ENCODE assay signal across 15 cellular contexts in the genomic region with DNA sequence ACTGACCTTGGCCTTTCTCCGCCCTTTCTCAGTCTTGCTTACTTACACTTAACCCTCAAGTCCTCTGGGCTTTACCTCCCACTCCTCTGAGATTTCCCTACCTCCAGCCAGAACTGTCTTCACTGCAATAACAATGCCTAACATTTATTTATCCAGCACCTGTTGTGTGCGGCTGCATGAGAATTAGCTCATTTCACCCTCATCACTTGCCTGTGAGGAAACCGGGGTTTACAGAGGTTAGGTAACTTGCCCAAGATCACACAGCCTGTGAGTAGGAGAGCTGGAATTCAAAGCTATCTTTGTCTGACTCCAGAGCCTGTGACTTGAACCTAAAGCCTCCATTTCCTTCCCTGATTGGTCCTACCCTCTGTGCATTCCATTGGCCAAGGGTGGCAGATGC. TPM values are rescaled to one million over a fixed set of nuclear protein-coding genes. Genes with fewer than 3 reads are reported as not detected.
DNase-seq lines count a peak whose midpoint lies in the region; ATAC-seq and TF ChIP-seq lines count a peak whose summit lies in the region.
"Had no signal": no experiment of that assay in that cellular context is flagged by ENCODE, and none has a peak within 500 bp of the region (broad histone marks: within the 10 kb centered on the region; RNA-seq: fewer than 3 reads in every experiment).

No MANE protein-coding gene starts in this region.

- no TSS peak for BruUV-seq in MCF 10A (replicated peaks; lab: Mats Ljungman, UMichigan)

- TF ChIP-seq POLR2A in breast epithelium (IDR thresholded peaks at IDR 0.05) = no peak

- ATAC-seq in naive B cell (ENCODE audit: low read depth in 2 of 2) = no peak

- TF ChIP-seq CTCF in MCF 10A (IDR thresholded peaks at IDR 0.05; ENCODE audit: unreplicated experiment) (no peak), breast epithelium (IDR thresholded peaks at IDR 0.05) (no peak)

- peaks cover 45% of the 10 kb centered on the region for H3K36me3 Mint-ChIP-seq in MCF 10A (ENCODE audit: insufficient read depth, unreplicated experiment)
- peaks cover 27% of the 10 kb centered on the region for H3K36me3 Mint-ChIP-seq in activated naive CD8-positive, alpha-beta T cell
- H3K36me3 Mint-ChIP-seq in naive B cell = peaks cover 0 to 10% of the 10 kb centered on the region in 2 donors

- H3K4me3 Mint-ChIP-seq in MCF 10A (ENCODE audit: unreplicated experiment) (peak overlapping the region; percentile 100), naive B cell (peak overlapping the region in 7 of 8 donors; percentile 7 to 91 (median 63))
- H3K4me3 Mint-ChIP-seq in activated naive CD8-positive, alpha-beta T cell = peak overlapping the region; percentile 94

- DNase-seq in MCF 10A (ENCODE audit: unreplicated experiment) (no peak), breast epithelium (ENCODE audit: low spot score in 2 of 2) (no peak), naive B cell (no peak), NCI-H774 (lab: John Stamatoyannopoulos, UW) (no peak), SKM-1 treated with dmso at 0.1 percent for 144 hours (lab: John Stamatoyannopoulos, UW; ENCODE audit: unreplicated experiment) (no peak), EL (no peak), amygdala (lab: John Stamatoyannopoulos, UW) (no peak)
- DNase-seq: AML-193, hippocampal formation, Karpas-422, NCI-H2029, nucleus accumbens, RPMI8226, uterus had no signal

- no peaks in the 10 kb centered on the region for H3K27me3 ChIP-seq in breast epithelium
- H3K27me3 ChIP-seq: uterus had no signal

- H3K36me3 ChIP-seq in breast epithelium = no peaks in the 10 kb centered on the region
- H3K36me3 ChIP-seq: uterus had no signal

- H3K4me3 ChIP-seq in breast epithelium = no peak overlapping the region
- H3K4me3 ChIP-seq: uterus had no signal

- intact Hi-C loops in MCF 10A (cut with micrococcal nuclease) (no loop called here), breast epithelium (cut with DNase I; ENCODE audit: low total_unique reads) (loop anchor here (5.0 kb wide), 1 partner anchor 692 kb away; no protein-coding TSS in a partner anchor)

- CTCF ChIA-PET in MCF 10A (lab: Yijun Ruan, JAX) = no interaction called here

- POLR2A ChIA-PET in MCF 10A (lab: Yijun Ruan, JAX) = interaction anchor here (1.2 to 2.6 kb wide), 3 partner anchors 8 to 22 kb away, joined by 4 to 13 read pairs (median 7); no protein-coding TSS in a partner anchor

- peaks cover 8 to 15% of the 10 kb centered on the region in 2 donors for H3K4me1 ChIP-seq in breast epithelium

- no peaks in the 10 kb centered on the region for H3K9me3 ChIP-seq in breast epithelium
- H3K9me3 ChIP-seq: uterus had no signal

- H3K9me3 Mint-ChIP-seq in MCF 10A (ENCODE audit: unreplicated experiment) = no peaks in the 10 kb centered on the region
- no peaks in the 10 kb centered on the region for H3K9me3 Mint-ChIP-seq in activated naive CD8-positive, alpha-beta T cell (ENCODE audit: low read depth)
- H3K9me3 Mint-ChIP-seq in naive B cell = no peaks in the 10 kb centered on the region

- H3K4me1 Mint-ChIP-seq in MCF 10A (ENCODE audit: insufficient read depth, unreplicated experiment) (peaks cover 42% of the 10 kb centered on the region), naive B cell (peaks cover 47 to 57% (median 52%) of the 10 kb centered on the region in 3 donors)
- H3K4me1 Mint-ChIP-seq in activated naive CD8-positive, alpha-beta T cell (ENCODE audit: low read depth) = peaks cover 59% of the 10 kb centered on the region

- no peaks in the 10 kb centered on the region for H3K27me3 Mint-ChIP-seq in MCF 10A (ENCODE audit: insufficient read depth, unreplicated experiment)
- H3K27me3 Mint-ChIP-seq in activated naive CD8-positive, alpha-beta T cell = no peaks in the 10 kb centered on the region
- no peaks in the 10 kb centered on the region for H3K27me3 Mint-ChIP-seq in naive B cell

- H3K27ac ChIP-seq in breast epithelium = no peak overlapping the region
- H3K27ac ChIP-seq: uterus had no signal

- H3K27ac Mint-ChIP-seq in MCF 10A (ENCODE audit: low read depth, unreplicated experiment) (peak overlapping the region; percentile 30), naive B cell (no peak overlapping the region)
- H3K27ac Mint-ChIP-seq in activated naive CD8-positive, alpha-beta T cell = peak overlapping the region; percentile 94

RNA-seq across cellular contexts. Expression of a gene that starts 2.5 kb away (rescaled TPM):
- total RNA-seq in MCF 10A (2022) (43.1 and 43.9 TPM in 2 replicates), breast epithelium (10 to 100 TPM; 29.5 to 38.7 (median 34.2) TPM)
- 10 to 100 TPM in 5 of 6 donors, 1 to 10 TPM in 1; 7.2 to 16.9 (median 14.7) TPM for polyA plus RNA-seq in naive B cell (ENCODE audit: low read depth in 6 of 6)

RNA-seq across cellular contexts. Expression of a gene that starts 2.7 kb away (rescaled TPM):
- total RNA-seq in MCF 10A (2022) (18.4 and 18.6 TPM in 2 replicates), breast epithelium (1 to 10 TPM; 2.9 to 7.6 (median 4.3) TPM)
- polyA plus RNA-seq in naive B cell (ENCODE audit: low read depth in 6 of 6) = 1 to 10 TPM; 3.1 to 6.8 (median 3.9) TPM

Comparison
In these comparisons a context has a peak if more than half of its experiments do, and no peak if none do; other contexts are left out.
1. H3K27ac Mint-ChIP-seq: peak in MCF 10A (single experiment) and activated naive CD8-positive, alpha-beta T cell (single experiment); none in naive B cell (0 of 6).
2. Peak in every context shown above with its lines, with median percentiles within 50 percentile points of each other: H3K4me3 Mint-ChIP-seq.